In the genomic region with DNA sequence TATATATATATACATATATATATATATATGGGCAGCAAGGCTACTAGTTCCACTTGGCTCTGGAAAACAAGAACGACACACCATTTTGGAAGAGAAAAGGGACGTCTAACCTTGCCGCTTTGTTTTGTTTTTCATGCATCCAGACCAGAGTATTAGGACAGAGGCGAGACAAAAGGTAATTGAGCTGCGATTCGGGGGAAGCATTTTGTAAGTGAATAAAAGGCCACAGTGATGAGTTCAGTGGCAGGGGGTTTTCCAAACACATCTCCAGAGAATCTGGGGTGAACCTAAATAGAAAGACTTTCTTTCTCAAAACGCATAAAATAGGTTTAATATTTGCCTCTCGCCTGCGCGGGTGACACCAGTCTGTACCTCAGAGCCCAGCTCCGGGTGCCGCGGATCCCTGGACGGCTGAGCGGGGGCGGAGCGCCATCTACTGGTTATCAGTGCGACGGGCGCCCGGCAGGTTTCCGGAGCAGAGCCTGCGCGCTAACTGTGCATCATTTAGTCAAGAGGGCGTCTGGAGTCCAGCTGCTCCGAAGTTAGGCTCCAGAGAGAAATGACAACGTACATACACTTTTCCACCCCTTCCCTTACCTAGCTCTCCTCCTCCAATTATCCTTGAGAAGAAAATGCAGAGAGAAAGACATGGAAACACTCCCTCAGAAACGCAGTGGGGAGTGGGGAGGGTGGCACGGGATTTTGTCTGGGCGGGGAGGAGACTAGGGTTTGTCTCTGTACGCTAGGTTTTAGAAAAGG, we compare ENCODE assay signal across 8 cellular contexts.
DNase-seq lines count a peak whose midpoint lies in the region; ATAC-seq and TF ChIP-seq lines count a peak whose summit lies in the region.

No MANE protein-coding gene starts in this region.

- no peaks in the 10 kb centered on the region for H3K9me2 ChIP-seq in DOHH2 (replicated peaks; ENCODE audit: control insufficient read depth, low read length)

- no peak overlapping the region for H4K91ac ChIP-seq in neuronal stem cell (ENCODE audit: low read depth, low read length, poor library complexity)

- no peak overlapping the region for H4K8ac ChIP-seq in neuronal stem cell (ENCODE audit: low read depth, low read length)

- H3K79me2 ChIP-seq in DOHH2 (ENCODE audit: control insufficient read depth, low read length), result no peaks in the 10 kb centered on the region

- no peak overlapping the region for H2BK5ac ChIP-seq in neuronal stem cell (ENCODE audit: low read length)

- H3K4me1 ChIP-seq in DOHH2 (ENCODE audit: control insufficient read depth, low read length), result no peaks in the 10 kb centered on the region
- H3K4me1 ChIP-seq in RWPE2 (ENCODE audit: insufficient read depth, poor library complexity, severe bottlenecking), result peaks cover 7% of the 10 kb centered on the region
- peaks cover 3 to 15% of the 10 kb centered on the region in 2 donors for H3K4me1 ChIP-seq in neuronal stem cell (ENCODE audit: control insufficient read depth in 2 of 2, insufficient read depth in 1 of 2, low read depth in 1 of 2, low read length in 2 of 2)

- H3K4me2 ChIP-seq in DOHH2 (ENCODE audit: low read length) (peak overlapping the region; percentile 18; the same call in 1 of the 2 replicates), neuronal stem cell (ENCODE audit: insufficient read depth, low read length, poor library complexity, severe bottlenecking) (peak overlapping the region; percentile 37)

- H2BK120ac ChIP-seq in neuronal stem cell (ENCODE audit: low read depth, low read length), result no peak overlapping the region

- peak overlapping the region; percentile 88 for H2AFZ ChIP-seq in neuronal stem cell (ENCODE audit: low read length)

- H2BK15ac ChIP-seq in neuronal stem cell (ENCODE audit: low read length), result no peak overlapping the region

- H3K4me3 ChIP-seq in DOHH2 (ENCODE audit: low read length) (no peak overlapping the region), RWPE2 (ENCODE audit: severe bottlenecking) (no peak overlapping the region), foreskin fibroblast (ENCODE audit: low read depth in 1 of 2, low read length in 2 of 2) (peak overlapping the region; percentile 32 to 44), neuronal stem cell (ENCODE audit: low read length in 2 of 2) (no peak overlapping the region)
- H3K4me3 ChIP-seq in Jurkat, Clone E6-1 (ENCODE audit: low read length), result no peak overlapping the region

- no peaks in the 10 kb centered on the region for H3F3A ChIP-seq in DOHH2 (ENCODE audit: control insufficient read depth, insufficient read depth)

- H2AK5ac ChIP-seq in neuronal stem cell (ENCODE audit: low read depth, low read length), result no peak overlapping the region

- H3K14ac ChIP-seq in neuronal stem cell (ENCODE audit: low read length), result no peak overlapping the region

- no peak overlapping the region for H3K18ac ChIP-seq in neuronal stem cell (ENCODE audit: low read length)

- ATAC-seq in GM21723 (IDR thresholded peaks at IDR 0.05; ENCODE audit: unreplicated experiment) (peak; percentile 97), RWPE2 (ENCODE audit: low read depth) (peak; percentile 87)

- TF ChIP-seq CTCF in DOHH2 (IDR thresholded peaks at IDR 0.05; ENCODE audit: low read depth, low read length, poor library complexity, severe bottlenecking) (peak; percentile 97), RWPE2 (IDR thresholded peaks at IDR 0.05; ENCODE audit: poor library complexity, severe bottlenecking) (peak; percentile 94), foreskin fibroblast (IDR thresholded peaks at IDR 0.05; ENCODE audit: low read depth, low read length) (peak; percentile 93)

- H3K79me1 ChIP-seq in neuronal stem cell (ENCODE audit: low read depth, low read length), result no peaks in the 10 kb centered on the region

- H2BK12ac ChIP-seq in neuronal stem cell (ENCODE audit: low read length), result no peak overlapping the region

- no peak overlapping the region for H3K4ac ChIP-seq in neuronal stem cell (ENCODE audit: low read length)

- H3K27me3 ChIP-seq in DOHH2 (ENCODE audit: control insufficient read depth, low read length) (peaks cover 10% of the 10 kb centered on the region), RWPE2 (ENCODE audit: insufficient read depth, poor library complexity, severe bottlenecking) (no peaks in the 10 kb centered on the region), neuronal stem cell (ENCODE audit: control insufficient read depth in 3 of 3, insufficient read depth in 3 of 3, low read depth in 1 of 3, low read length in 3 of 3) (no peaks in the 10 kb centered on the region)

- no peak overlapping the region for H3K23ac ChIP-seq in neuronal stem cell (ENCODE audit: low read depth, low read length, poor library complexity)

- H3K36me3 ChIP-seq in DOHH2 (ENCODE audit: control insufficient read depth, low read length) (no peaks in the 10 kb centered on the region), RWPE2 (ENCODE audit: low read depth) (no peaks in the 10 kb centered on the region), neuronal stem cell (replicated peaks in 1 of 2; ENCODE audit: control insufficient read depth in 2 of 2, insufficient read depth in 2 of 2, low read length in 2 of 2) (no peaks in the 10 kb centered on the region)

- H3K27ac ChIP-seq in DOHH2 (ENCODE audit: low read depth, low read length) (no peak overlapping the region), RWPE2 (ENCODE audit: poor library complexity, severe bottlenecking) (no peak overlapping the region), neuronal stem cell (replicated peaks; ENCODE audit: low read length) (no peak overlapping the region), substantia nigra (ENCODE audit: low read depth, low read length, poor library complexity, severe bottlenecking) (no peak overlapping the region)

- no CpG with 5 or more reads among the region's 31 CpGs for WGBS in neuronal stem cell (ENCODE audit: extremely low coverage in 2 of 2, insufficient read length in 2 of 2, insufficient replicate concordance in 1 of 2), 2 donors

- no peaks in the 10 kb centered on the region for H4K20me1 ChIP-seq in DOHH2 (ENCODE audit: control insufficient read depth, insufficient read depth, low read depth, low read length)

- H3K9ac ChIP-seq in neuronal stem cell (ENCODE audit: low read depth, low read length, poor library complexity), result no peak overlapping the region

- DNase-seq in Jurkat, Clone E6-1 (ENCODE audit: low read depth, low spot score), result peak; percentile 38
- DNase-seq in RWPE2 (ENCODE audit: low spot score) (peak; percentile 74), foreskin fibroblast (peak; percentile 66 to 90), neuronal stem cell (ENCODE audit: low spot score) (peak; percentile 74), substantia nigra (lab: John Stamatoyannopoulos, UW) (peak in 48 of 49 donors; percentile 12 to 86 (median 70))
- DNase-seq in activated effector memory CD4-positive, alpha-beta T cell treated with Interleukin-2 at 50 U/mL for 16 hours, result peak; percentile 75

- H3K9me3 ChIP-seq in DOHH2 (ENCODE audit: control insufficient read depth, insufficient read depth, low read length) (no peaks in the 10 kb centered on the region), RWPE2 (ENCODE audit: severe bottlenecking) (no peaks in the 10 kb centered on the region), neuronal stem cell (replicated peaks in 1 of 2; ENCODE audit: control insufficient read depth in 2 of 2, insufficient read depth in 1 of 2, low read depth in 1 of 2, low read length in 2 of 2) (peaks cover 0 to 11% of the 10 kb centered on the region in 2 donors)

Comparison
In these comparisons a context has a peak if more than half of its experiments do, and no peak if none do; other contexts are left out.
1. H3K4me3 ChIP-seq: peak in foreskin fibroblast (2 of 2); none in DOHH2 (single experiment), Jurkat, Clone E6-1 (single experiment), RWPE2 (single experiment) and neuronal stem cell (0 of 2).
2. Peak in every context shown above with its lines, with median percentiles within 50 percentile points of each other: CTCF ChIP-seq and DNase-seq.